22 cellular contexts compared by ENCODE assay signal in genomic region chr15:51062736-51063135, GRCh38. TPM values are rescaled to one million over a fixed set of nuclear protein-coding genes. Genes with fewer than 3 reads are reported as not detected.
"Had no signal": no experiment of that assay in that cellular context is flagged by ENCODE, and none has a peak within 500 bp of the region (broad histone marks: within the 10 kb centered on the region; RNA-seq: fewer than 3 reads in every experiment).

No MANE protein-coding gene starts in this region.

- DNase-seq: KBM-7, NCI-H1092, NCI-H1105 treated with DMSO at 0.1 percent for 48 hours, NCI-H1417 treated with DMSO at 0.1 percent for 48 hours, NCI-H146, NCI-H1694 treated with DMSO at 0.1 percent for 48 hours, NCI-H1930, NCI-H2081, NCI-H2107, NCI-H2227 treated with DMSO at 0.1 percent for 48 hours, NCI-H524, NCI-H69, NCI-H774, OCI-M1, PC-9, Peyer's patch, SHP77 treated with DMSO at 0.1 percent for 48 hours, SK-N-SH, SW 1271, T-cell had no signal

- H3K4me2 ChIP-seq: PC-9, SK-N-SH had no signal

- H3K4me1 ChIP-seq: Peyer's patch had no signal

- H2AFZ ChIP-seq: PC-9 had no signal

- ATAC-seq: Right ventricle myocardium inferior, T-cell had no signal

- H3K36me3 ChIP-seq: Peyer's patch had no signal

- H3K9me3 ChIP-seq: Peyer's patch, SK-N-SH had no signal

- H3K27ac ChIP-seq: PC-9, Peyer's patch had no signal

- H3K4me3 ChIP-seq: PC-9, Peyer's patch had no signal

- H3K9ac ChIP-seq: SK-N-SH had no signal

- H3K27me3 ChIP-seq: Peyer's patch had no signal

RNA-seq across cellular contexts. Expression of gene TNFAIP8L3, which starts 32.0 kb away (rescaled TPM):
- total RNA-seq: SK-MEL-5, T-cell had no signal
